Comparison of ENCODE assay signal across 21 cellular contexts in genomic region chr1:183810756-183811155, GRCh38. TPM values are rescaled to one million over a fixed set of nuclear protein-coding genes. Genes with fewer than 3 reads are reported as not detected.
A peak's percentile ranks its signal among the peaks of the same experiment; 100 is the strongest.
DNase-seq lines count a peak whose midpoint lies in the region; ATAC-seq and TF ChIP-seq lines count a peak whose summit lies in the region.
"Had no signal": no experiment of that assay in that cellular context is flagged by ENCODE, and none has a peak within 500 bp of the region (broad histone marks: within the 10 kb centered on the region; RNA-seq: fewer than 3 reads in every experiment).

No MANE protein-coding gene starts in this region.

- no peaks in the 10 kb centered on the region for H3K9me3 Mint-ChIP-seq in activated CD8-positive, alpha-beta memory T cell treated with anti-CD3 and anti-CD28 coated beads, Interleukin-2, amount 10 ng/mL, durations not matched to agents 7 days and 5 days (ENCODE audit: low read depth)
- H3K9me3 Mint-ChIP-seq: CD4-positive, alpha-beta memory T cell had no signal

- TF ChIP-seq CTCF in fibroblast of the aortic adventitia (IDR thresholded peaks at IDR 0.05; ENCODE audit: insufficient read depth, low read length) (no peak), smooth muscle cell (IDR thresholded peaks at IDR 0.05; ENCODE audit: borderline replicate concordance, insufficient read depth, poor library complexity, severe bottlenecking) (no peak)

- H3K36me3 Mint-ChIP-seq in activated CD8-positive, alpha-beta memory T cell treated with anti-CD3 and anti-CD28 coated beads, Interleukin-2, amount 10 ng/mL, durations not matched to agents 7 days and 5 days: peaks cover 3% of the 10 kb centered on the region

- peaks cover 90% of the 10 kb centered on the region for H3K4me1 ChIP-seq in smooth muscle cell (ENCODE audit: low read depth)

- H3K27ac Mint-ChIP-seq in activated CD8-positive, alpha-beta memory T cell treated with anti-CD3 and anti-CD28 coated beads, Interleukin-2, amount 10 ng/mL, durations not matched to agents 7 days and 5 days: no peak overlapping the region
- H3K27ac Mint-ChIP-seq: B cell had no signal

- H3K4me2 ChIP-seq in smooth muscle cell: peak overlapping the region; percentile 85

- peaks cover 50% of the 10 kb centered on the region for H3K79me2 ChIP-seq in smooth muscle cell (ENCODE audit: low read depth)

- ATAC-seq in GM19463 (IDR thresholded peaks at IDR 0.05; ENCODE audit: unreplicated experiment): no peak
- ATAC-seq in activated CD8-positive, alpha-beta memory T cell treated with anti-CD3 and anti-CD28 coated beads, Interleukin-2, amount 10 ng/mL, durations not matched to agents 7 days and 5 days: no peak
- ATAC-seq: HepG2, Right ventricle myocardium inferior had no signal

- peaks cover 10% of the 10 kb centered on the region for H3K27me3 Mint-ChIP-seq in activated CD8-positive, alpha-beta memory T cell treated with anti-CD3 and anti-CD28 coated beads, Interleukin-2, amount 10 ng/mL, durations not matched to agents 7 days and 5 days

- no peak overlapping the region for H2AFZ ChIP-seq in smooth muscle cell (ENCODE audit: low read depth)

- H3K27ac ChIP-seq in smooth muscle cell (ENCODE audit: low read depth): peak overlapping the region; percentile 93
- H3K27ac ChIP-seq: Peyer's patch, SK-N-MC had no signal

- DNase-seq in ELR (ENCODE audit: low read depth) (peak; percentile 28), amniotic epithelial cell (ENCODE audit: low read depth) (peak; percentile 69), fibroblast of the aortic adventitia (ENCODE audit: low read depth) (peak; percentile 15), smooth muscle cell (lab: John Stamatoyannopoulos, UW; ENCODE audit: unreplicated experiment) (no peak), NCI-H2171 treated with DMSO at 0.1 percent for 48 hours (lab: John Stamatoyannopoulos, UW) (no peak)
- DNase-seq in central memory CD4-positive, alpha-beta T cell: no peak
- DNase-seq in activated CD8-positive, alpha-beta memory T cell treated with anti-CD3 and anti-CD28 coated beads, Interleukin-2, amount 10 ng/mL, durations not matched to agents 7 days and 5 days: no peak
- DNase-seq: CD4-positive, alpha-beta memory T cell; Karpas-422; MG63; NCI-H1092; NCI-H1694; NCI-H2107; NCI-H226; NCI-H524 treated with DMSO at 0.1 percent for 48 hours; Peyer's patch had no signal

- no peak overlapping the region for H3K4me3 Mint-ChIP-seq in activated CD8-positive, alpha-beta memory T cell treated with anti-CD3 and anti-CD28 coated beads, Interleukin-2, amount 10 ng/mL, durations not matched to agents 7 days and 5 days
- H3K4me3 Mint-ChIP-seq: B cell; CD4-positive, alpha-beta memory T cell had no signal

- H3K27me3 ChIP-seq in smooth muscle cell (ENCODE audit: low read depth): no peaks in the 10 kb centered on the region
- H3K27me3 ChIP-seq: MG63, Peyer's patch had no signal

- H3K9me3 ChIP-seq in smooth muscle cell (replicated peaks; ENCODE audit: low read depth): no peaks in the 10 kb centered on the region
- H3K9me3 ChIP-seq: MG63, Peyer's patch had no signal

- H3F3A ChIP-seq in smooth muscle cell (ENCODE audit: low read depth): peaks cover 29% of the 10 kb centered on the region

- peaks cover 14% of the 10 kb centered on the region for H3K4me1 Mint-ChIP-seq in activated CD8-positive, alpha-beta memory T cell treated with anti-CD3 and anti-CD28 coated beads, Interleukin-2, amount 10 ng/mL, durations not matched to agents 7 days and 5 days
- H3K4me1 Mint-ChIP-seq: B cell had no signal

- no peak overlapping the region for H3K9ac ChIP-seq in smooth muscle cell (ENCODE audit: low read depth)

- H3K4me3 ChIP-seq in fibroblast of the aortic adventitia (ENCODE audit: low read depth, low read length) (no peak overlapping the region), smooth muscle cell (no peak overlapping the region)
- H3K4me3 ChIP-seq: MG63, Peyer's patch, SK-N-MC had no signal

- H4K20me1 ChIP-seq in smooth muscle cell (ENCODE audit: low read depth): peaks cover 4% of the 10 kb centered on the region

- no peaks in the 10 kb centered on the region for H3K36me3 ChIP-seq in smooth muscle cell (ENCODE audit: low read depth)
- H3K36me3 ChIP-seq: MG63, Peyer's patch had no signal

- CTCF ChIA-PET in activated CD8-positive, alpha-beta memory T cell treated with anti-CD3 and anti-CD28 coated beads, Interleukin-2, amount 10 ng/mL, durations not matched to agents 7 days and 5 days (lab: Charles Lee): no interaction called here

- 23% methylated on average over 2 of the region's 2 CpGs for WGBS in smooth muscle cell (ENCODE audit: low lambda C conversion rate)

RNA-seq across cellular contexts. Expression of gene RGL1, which starts 5.8 kb away (rescaled TPM):
- 55.1 and 100 TPM in 2 replicates for total RNA-seq in fibroblast of the aortic adventitia (ENCODE audit: low replicate concordance)
- total RNA-seq in smooth muscle cell: 21.1 and 26.3 TPM in 2 replicates
- 13.4 and 21.4 TPM in 2 replicates for polyA plus RNA-seq in smooth muscle cell
- 1 to 10 TPM; 2.0 to 2.9 TPM for total RNA-seq in activated CD8-positive, alpha-beta memory T cell treated with anti-CD3 and anti-CD28 coated beads, Interleukin-2, amount 10 ng/mL, durations not matched to agents 7 days and 5 days

Comparison
In these comparisons a context has a peak if more than half of its experiments do, and no peak if none do; other contexts are left out.
1. DNase-seq: peak in ELR (single experiment), amniotic epithelial cell (single experiment) and fibroblast of the aortic adventitia (single experiment); none in smooth muscle cell (single experiment), NCI-H2171 treated with DMSO at 0.1 percent for 48 hours (single experiment), central memory CD4-positive, alpha-beta T cell (single experiment) and activated CD8-positive, alpha-beta memory T cell treated with anti-CD3 and anti-CD28 coated beads, Interleukin-2, amount 10 ng/mL, durations not matched to agents 7 days and 5 days (single experiment).